8 cellular contexts compared by ENCODE assay signal in the genomic region with DNA sequence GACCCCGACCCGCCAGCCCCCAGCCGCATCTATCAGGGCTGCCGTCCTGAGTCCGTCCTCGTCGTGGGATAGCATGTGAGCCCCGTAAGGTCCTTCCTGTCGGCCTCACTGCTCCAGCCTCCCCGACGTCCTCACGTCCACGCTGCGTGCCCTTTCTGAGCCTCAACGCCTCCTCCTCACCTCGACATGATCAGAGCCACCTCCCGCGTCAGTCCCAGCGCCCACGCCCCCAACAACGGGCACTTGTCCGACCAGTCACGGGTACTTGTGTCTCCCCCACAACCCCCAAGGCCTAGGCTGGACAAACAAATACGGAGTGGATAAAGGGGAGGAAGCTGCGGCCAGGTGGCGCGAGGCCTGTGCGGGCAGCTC. TPM values are rescaled to one million over a fixed set of nuclear protein-coding genes. Genes with fewer than 3 reads are reported as not detected.
DNase-seq lines count a peak whose midpoint lies in the region; ATAC-seq, FAIRE-seq and TF ChIP-seq lines count a peak whose summit lies in the region.

No MANE protein-coding gene starts in this region.

- H3K9me3 Mint-ChIP-seq in activated CD4-positive, alpha-beta T cell treated with anti-CD3 and anti-CD28 coated beads, Interleukin-2, amount 10 ng/mL, durations not matched to agents 7 days and 5 days, result no peaks in the 10 kb centered on the region
- H3K9me3 Mint-ChIP-seq in naive B cell, result no peaks in the 10 kb centered on the region
- no peaks in the 10 kb centered on the region for H3K9me3 Mint-ChIP-seq in type B pancreatic cell

- CTCF ChIA-PET in activated CD4-positive, alpha-beta T cell treated with anti-CD3 and anti-CD28 coated beads, Interleukin-2, amount 10 ng/mL, durations not matched to agents 7 days and 5 days (lab: Charles Lee), result interaction anchor here (1.0 to 1.6 kb wide), 3 partner anchors 15 to 152 kb away, joined by 3 to 5 read pairs (median 3); no protein-coding TSS in a partner anchor

- peak; percentile 2 for ATAC-seq in GM21423 (IDR thresholded peaks at IDR 0.05; ENCODE audit: unreplicated experiment)
- no peak for ATAC-seq in naive B cell (ENCODE audit: low read depth in 2 of 2)
- no peak for ATAC-seq in HG02885 (IDR thresholded peaks at IDR 0.05; ENCODE audit: poor library complexity, unreplicated experiment)

- H3K4me3 Mint-ChIP-seq in activated CD4-positive, alpha-beta T cell treated with anti-CD3 and anti-CD28 coated beads, Interleukin-2, amount 10 ng/mL, durations not matched to agents 7 days and 5 days, result peak overlapping the region; percentile 87
- H3K4me3 Mint-ChIP-seq in naive B cell (peak overlapping the region; percentile 91 to 97 (median 95)), type B pancreatic cell (peak overlapping the region; percentile 97)

- DNase-seq in COLO668 (lab: John Stamatoyannopoulos, UW; ENCODE audit: unreplicated experiment) (peak; percentile 70), LoVo (ENCODE audit: low spot score) (peak; percentile 55), naive B cell (no peak), type B pancreatic cell (ENCODE audit: extremely low spot score, unreplicated experiment) (no peak)
- DNase-seq in activated CD4-positive, alpha-beta T cell treated with anti-CD3 and anti-CD28 coated beads, Interleukin-2, amount 10 ng/mL, durations not matched to agents 7 days and 5 days, result peak; percentile 33

- peak overlapping the region; percentile 87 for H3K27ac Mint-ChIP-seq in activated CD4-positive, alpha-beta T cell treated with anti-CD3 and anti-CD28 coated beads, Interleukin-2, amount 10 ng/mL, durations not matched to agents 7 days and 5 days
- H3K27ac Mint-ChIP-seq in naive B cell (peak overlapping the region; percentile 90 to 98 (median 96)), type B pancreatic cell (peak overlapping the region; percentile 98)

- H3K4me1 Mint-ChIP-seq in activated CD4-positive, alpha-beta T cell treated with anti-CD3 and anti-CD28 coated beads, Interleukin-2, amount 10 ng/mL, durations not matched to agents 7 days and 5 days, result peaks cover 16% of the 10 kb centered on the region
- H3K4me1 Mint-ChIP-seq in naive B cell (peaks cover 15 to 37% (median 18%) of the 10 kb centered on the region in 3 donors), type B pancreatic cell (ENCODE audit: unreplicated experiment) (peaks cover 7% of the 10 kb centered on the region)

- TF ChIP-seq CTCF in type B pancreatic cell (conservative IDR thresholded peaks at IDR 0.05), result no peak

- H3K27me3 Mint-ChIP-seq in activated CD4-positive, alpha-beta T cell treated with anti-CD3 and anti-CD28 coated beads, Interleukin-2, amount 10 ng/mL, durations not matched to agents 7 days and 5 days, result no peaks in the 10 kb centered on the region
- H3K27me3 Mint-ChIP-seq in naive B cell, result peaks cover 0 to 4% (median 0%) of the 10 kb centered on the region in 3 donors
- H3K27me3 Mint-ChIP-seq in type B pancreatic cell, result no peaks in the 10 kb centered on the region

- peaks cover 4% of the 10 kb centered on the region for H3K36me3 Mint-ChIP-seq in activated CD4-positive, alpha-beta T cell treated with anti-CD3 and anti-CD28 coated beads, Interleukin-2, amount 10 ng/mL, durations not matched to agents 7 days and 5 days (ENCODE audit: low read depth)
- H3K36me3 Mint-ChIP-seq in naive B cell (no peaks in the 10 kb centered on the region), type B pancreatic cell (no peaks in the 10 kb centered on the region)

- POLR2A ChIA-PET in activated CD4-positive, alpha-beta T cell treated with anti-CD3 and anti-CD28 coated beads, Interleukin-2, amount 10 ng/mL, durations not matched to agents 7 days and 5 days (lab: Charles Lee), result no interaction called here

- peak; percentile 41 for FAIRE-seq in endometrium (lab: Jason Lieb, UNC)

RNA-seq across cellular contexts. Expression of a gene that starts 0.7 kb away (rescaled TPM):
- 1 to 10 TPM in 1 of 2 experiments, under 1 TPM in 1; 0.98 to 1.4 TPM for total RNA-seq in activated CD4-positive, alpha-beta T cell treated with anti-CD3 and anti-CD28 coated beads, Interleukin-2, amount 10 ng/mL, durations not matched to agents 7 days and 5 days
- 1 to 10 TPM in 3 of 6 donors, under 1 TPM in 3; 0.23 to 2.3 (median 1.5) TPM for polyA plus RNA-seq in naive B cell (ENCODE audit: low read depth in 6 of 6)
- 4.1 and 8.1 TPM in 2 replicates for total RNA-seq in type B pancreatic cell (ENCODE audit: low replicate concordance)

RNA-seq across cellular contexts. Expression of a gene that starts 8.6 kb away (rescaled TPM):
- 1 to 10 TPM; 2.0 to 4.5 TPM for total RNA-seq in activated CD4-positive, alpha-beta T cell treated with anti-CD3 and anti-CD28 coated beads, Interleukin-2, amount 10 ng/mL, durations not matched to agents 7 days and 5 days
- polyA plus RNA-seq in naive B cell (ENCODE audit: low read depth in 6 of 6), result 10 to 100 TPM; 30.6 to 68.3 (median 50.9) TPM
- 5.1 and 11.7 TPM in 2 replicates for total RNA-seq in type B pancreatic cell (ENCODE audit: low replicate concordance)

RNA-seq across cellular contexts. Expression of a gene that starts 18.9 kb away (rescaled TPM):
- total RNA-seq in activated CD4-positive, alpha-beta T cell treated with anti-CD3 and anti-CD28 coated beads, Interleukin-2, amount 10 ng/mL, durations not matched to agents 7 days and 5 days, result 1 to 10 TPM; 1.5 to 2.3 TPM
- 10 to 100 TPM in 2 of 6 donors, 1 to 10 TPM in 4; 7.5 to 13.5 (median 8.5) TPM for polyA plus RNA-seq in naive B cell (ENCODE audit: low read depth in 6 of 6)
- total RNA-seq in type B pancreatic cell (ENCODE audit: low replicate concordance), result 2.8 and 3.8 TPM in 2 replicates

RNA-seq across cellular contexts. Expression of a gene that starts 25.2 kb away (rescaled TPM):
- total RNA-seq in activated CD4-positive, alpha-beta T cell treated with anti-CD3 and anti-CD28 coated beads, Interleukin-2, amount 10 ng/mL, durations not matched to agents 7 days and 5 days, result 1,000 to 10,000 TPM in 1 of 2 experiments, 100 to 1,000 TPM in 1; 918 to 1,077 TPM
- 1,000 to 10,000 TPM; 1,545 to 2,332 (median 1,783) TPM for polyA plus RNA-seq in naive B cell (ENCODE audit: low read depth in 6 of 6)
- 1,320 and 1,324 TPM in 2 replicates for total RNA-seq in type B pancreatic cell (ENCODE audit: low replicate concordance)

RNA-seq across cellular contexts. Expression of a gene that starts 33.6 kb away (rescaled TPM):
- total RNA-seq in activated CD4-positive, alpha-beta T cell treated with anti-CD3 and anti-CD28 coated beads, Interleukin-2, amount 10 ng/mL, durations not matched to agents 7 days and 5 days, result under 1 TPM; 0.35 to 0.74 TPM
- not detected for polyA plus RNA-seq in naive B cell (ENCODE audit: low read depth in 6 of 6)
- total RNA-seq in type B pancreatic cell (ENCODE audit: low replicate concordance), result 1.0 and 4.0 TPM in 2 replicates

Comparison
In these comparisons a context has a peak if more than half of its experiments do, and no peak if none do; other contexts are left out.
1. DNase-seq: peak in COLO668 (single experiment), LoVo (single experiment) and activated CD4-positive, alpha-beta T cell treated with anti-CD3 and anti-CD28 coated beads, Interleukin-2, amount 10 ng/mL, durations not matched to agents 7 days and 5 days (single experiment); none in naive B cell (single experiment) and type B pancreatic cell (single experiment).
2. Peak in every context shown above with its lines, with median percentiles within 50 percentile points of each other: H3K27ac Mint-ChIP-seq and H3K4me3 Mint-ChIP-seq.